In the genomic region with DNA sequence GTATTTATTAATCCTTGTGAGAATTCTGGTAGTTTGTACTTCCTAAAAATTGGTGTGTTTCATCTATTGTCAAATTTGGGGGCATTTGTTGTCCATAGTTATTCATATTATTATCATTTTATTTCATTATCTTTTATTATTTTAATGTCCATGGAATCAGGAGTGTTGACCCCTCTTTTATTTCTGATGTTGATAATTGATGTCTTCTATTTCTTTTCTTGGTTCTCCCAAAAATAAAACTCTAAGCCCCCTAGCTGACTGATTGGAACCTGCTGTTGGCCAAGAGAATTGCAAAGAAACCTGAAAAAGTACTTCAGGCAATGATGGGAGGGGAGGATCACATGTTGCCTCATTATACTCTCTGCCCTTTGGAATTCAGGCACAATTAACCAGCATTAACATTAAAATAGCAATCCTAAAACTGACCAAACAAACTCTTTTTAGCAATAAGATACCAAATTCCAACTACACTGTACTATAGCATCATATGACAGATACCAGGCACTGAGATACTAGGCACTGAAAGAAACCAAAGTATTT, we compare ENCODE assay signal across 15 cellular contexts.
"Had no signal": no experiment of that assay in that cellular context is flagged by ENCODE, and none has a peak within 500 bp of the region (broad histone marks: within the 10 kb centered on the region; RNA-seq: fewer than 3 reads in every experiment).

No MANE protein-coding gene starts in this region.

- ATAC-seq: naive thymus-derived CD8-positive, alpha-beta T cell; stimulated activated memory B cell treated with anti-CD40 and anti-IgM and Interleukin-4, amounts not matched to agents 10 μg/mL and 1 μg/mL and 100 μg/mL, for 72 hours; upper lobe of right lung had no signal

- H3K36me3 ChIP-seq: esophagus squamous epithelium, neutrophil, sigmoid colon, upper lobe of right lung had no signal

- H3K4me3 ChIP-seq: esophagus squamous epithelium, sigmoid colon, testis, upper lobe of right lung had no signal

- H2AFZ ChIP-seq: parathyroid adenoma had no signal

- DNase-seq: activated CD4-positive, alpha-beta T cell treated with anti-CD3 and anti-CD28 coated beads for 1 hour; activated CD4-positive, alpha-beta T cell treated with anti-CD3 and anti-CD28 coated beads, Interleukin-2, amount 50 U/mL, for 48 hours; effector memory CD4-positive, alpha-beta T cell; esophagus squamous epithelium; naive thymus-derived CD8-positive, alpha-beta T cell; sigmoid colon; stimulated activated CD4-positive, alpha-beta T cell treated with anti-CD3 and anti-CD28 coated beads, Interleukin-4, amount 100 ng/mL, for 4 hours; SW 1271; T-helper 2 cell; testis; upper lobe of right lung had no signal

- H3K27me3 ChIP-seq: esophagus squamous epithelium, neutrophil, sigmoid colon, testis, upper lobe of right lung had no signal

- H3K79me2 ChIP-seq: parathyroid adenoma had no signal

- H3K9me3 ChIP-seq: testis had no signal

- H3K27ac ChIP-seq: esophagus squamous epithelium, neutrophil, parathyroid adenoma, sigmoid colon, testis, upper lobe of right lung, VCaP had no signal

- H3K4me1 ChIP-seq: esophagus squamous epithelium, parathyroid adenoma, testis, upper lobe of right lung had no signal

- H3K9ac ChIP-seq: parathyroid adenoma had no signal
